37 cellular contexts compared by ENCODE assay signal in the genomic region with DNA sequence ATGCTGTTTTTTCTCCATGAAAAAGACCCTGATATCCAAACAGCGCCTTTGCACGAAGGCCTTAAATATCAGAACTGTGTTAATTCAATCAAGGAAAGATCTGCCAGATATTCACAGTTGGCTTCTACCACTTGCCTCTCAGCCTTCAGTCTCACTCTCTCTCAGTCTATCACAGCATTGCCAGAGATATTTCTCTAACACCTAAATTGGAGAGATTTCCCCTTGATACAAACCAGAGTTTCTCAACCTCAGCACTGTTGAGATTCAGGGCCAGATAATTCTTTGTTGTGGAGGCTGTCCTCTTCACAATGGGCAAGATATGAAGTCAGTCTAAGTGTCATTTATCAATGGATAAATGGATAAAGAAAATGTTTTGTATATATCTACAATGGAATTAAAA.
"Had no signal": no experiment of that assay in that cellular context is flagged by ENCODE, and none has a peak within 500 bp of the region (broad histone marks: within the 10 kb centered on the region; RNA-seq: fewer than 3 reads in every experiment).

No MANE protein-coding gene starts in this region.

- H3K9me3 Mint-ChIP-seq: activated naive CD4-positive, alpha-beta T cell treated with anti-CD3 and anti-CD28 coated beads, Interleukin-2, amount 10 ng/mL, durations not matched to agents 7 days and 5 days; activated naive CD4-positive, alpha-beta T cell treated with anti-CD3 and anti-CD28 coated beads, Interleukin-2, amount 50 U/mL, for 24 hours; activated naive CD4-positive, alpha-beta T cell treated with anti-CD3 and anti-CD28 coated beads, Interleukin-2, amount 50 U/mL, for 72 hours; activated naive CD8-positive, alpha-beta T cell treated with anti-CD3 and anti-CD28 coated beads for 36 hours; activated naive CD8-positive, alpha-beta T cell treated with anti-CD3 and anti-CD28 coated beads, Interleukin-2, amount 10 ng/mL, durations not matched to agents 7 days and 5 days; activated naive CD8-positive, alpha-beta T cell treated with anti-CD3 and anti-CD28 coated beads, Interleukin-2, amount 50 U/mL, for 24 hours; activated T-cell treated with anti-CD3 and anti-CD28 coated beads, Interleukin-2, amount 50 U/mL, for 24 hours; activated T-cell treated with anti-CD3 and anti-CD28 coated beads, Interleukin-2, amount 50 U/mL, for 4 hours; activated T-cell treated with anti-CD3 and anti-CD28 coated beads, Interleukin-2, amount 50 U/mL, for 72 hours; activated T-helper 1 cell treated with anti-CD3 and anti-CD28 coated beads, Interleukin-12 subunit alpha, Interleukin-12 subunit beta, Interleukin-2, Interleukin-4 antibody, amounts not matched to agents 30 ng/mL and 10 ng/mL and 1 ng/mL, durations not matched to agents 14 hours and 24 hours and 36 hours; activated T-helper 17 cell treated with anti-CD3 and anti-CD28 coated beads, Interleukin-2, amount 50 U/mL, for 72 hours; activated T-helper 2 cell treated with anti-CD3 and anti-CD28 coated beads, Interferon-gamma antibody, Interleukin-2, Interleukin-4, amounts not matched to agents 10 μg/mL and 5 μg/mL and 100 μg/mL, durations not matched to agents 14 hours and 24 hours and 36 hours; brain; central memory CD8-positive, alpha-beta T cell had no signal

- H3K36me3 ChIP-seq: adrenal gland, ascending aorta, brain microvascular endothelial cell, breast epithelium, cardiac muscle cell had no signal

- H3K4me1 ChIP-seq: adrenal gland, body of pancreas, breast epithelium had no signal

- H3K27me3 Mint-ChIP-seq: activated naive CD4-positive, alpha-beta T cell treated with anti-CD3 and anti-CD28 coated beads, Interleukin-2, amount 10 ng/mL, durations not matched to agents 7 days and 5 days; activated naive CD8-positive, alpha-beta T cell; activated naive CD8-positive, alpha-beta T cell treated with anti-CD3 and anti-CD28 coated beads, Interleukin-2, amount 10 ng/mL, durations not matched to agents 7 days and 5 days; activated naive CD8-positive, alpha-beta T cell treated with anti-CD3 and anti-CD28 coated beads, Interleukin-2, amount 50 U/mL, for 24 hours; activated T-cell treated with anti-CD3 and anti-CD28 coated beads, Interleukin-2, amount 50 U/mL, for 24 hours had no signal

- H3K27ac ChIP-seq: adrenal gland, ascending aorta, body of pancreas, brain microvascular endothelial cell, breast epithelium, cardiac muscle cell had no signal

- H3K4me3 Mint-ChIP-seq: activated naive CD4-positive, alpha-beta T cell treated with anti-CD3 and anti-CD28 coated beads for 36 hours; activated naive CD4-positive, alpha-beta T cell treated with anti-CD3 and anti-CD28 coated beads, Interleukin-2, amount 10 ng/mL, durations not matched to agents 7 days and 5 days; activated naive CD4-positive, alpha-beta T cell treated with anti-CD3 and anti-CD28 coated beads, Interleukin-2, amount 50 U/mL, for 24 hours; activated naive CD8-positive, alpha-beta T cell; activated naive CD8-positive, alpha-beta T cell treated with anti-CD3 and anti-CD28 coated beads for 36 hours; activated naive CD8-positive, alpha-beta T cell treated with anti-CD3 and anti-CD28 coated beads, Interleukin-2, amount 10 ng/mL, durations not matched to agents 7 days and 5 days; activated naive CD8-positive, alpha-beta T cell treated with anti-CD3 and anti-CD28 coated beads, Interleukin-2, amount 50 U/mL, for 24 hours; activated T-cell treated with anti-CD3 and anti-CD28 coated beads, Interleukin-2, amount 50 U/mL, for 24 hours; activated T-cell treated with anti-CD3 and anti-CD28 coated beads, Interleukin-2, amount 50 U/mL, for 4 hours; activated T-cell treated with anti-CD3 and anti-CD28 coated beads, Interleukin-2, amount 50 U/mL, for 72 hours; activated T-helper 1 cell treated with anti-CD3 and anti-CD28 coated beads, Interleukin-12 subunit alpha, Interleukin-12 subunit beta, Interleukin-2, Interleukin-4 antibody, amounts not matched to agents 30 ng/mL and 10 ng/mL and 1 ng/mL, durations not matched to agents 14 hours and 24 hours and 36 hours; activated T-helper 17 cell treated with anti-CD3 and anti-CD28 coated beads, Interleukin-2, amount 50 U/mL, for 72 hours; brain; central memory CD8-positive, alpha-beta T cell had no signal

- H3K4me3 ChIP-seq: adrenal gland, ascending aorta, body of pancreas, breast epithelium, cardiac muscle cell had no signal

- H3K36me3 Mint-ChIP-seq: activated naive CD4-positive, alpha-beta T cell treated with anti-CD3 and anti-CD28 coated beads, Interleukin-2, amount 10 ng/mL, durations not matched to agents 7 days and 5 days; activated naive CD4-positive, alpha-beta T cell treated with anti-CD3 and anti-CD28 coated beads, Interleukin-2, amount 50 U/mL, for 24 hours; activated naive CD4-positive, alpha-beta T cell treated with anti-CD3 and anti-CD28 coated beads, Interleukin-2, amount 50 U/mL, for 72 hours; activated naive CD8-positive, alpha-beta T cell; activated naive CD8-positive, alpha-beta T cell treated with anti-CD3 and anti-CD28 coated beads for 36 hours; activated naive CD8-positive, alpha-beta T cell treated with anti-CD3 and anti-CD28 coated beads, Interleukin-2, amount 10 ng/mL, durations not matched to agents 7 days and 5 days; brain had no signal

- H3K9me3 ChIP-seq: adrenal gland, ascending aorta, body of pancreas, breast epithelium had no signal

- H3K27me3 ChIP-seq: adrenal gland, ascending aorta, body of pancreas, brain microvascular endothelial cell, breast epithelium had no signal

- DNase-seq: activated effector memory CD4-positive, alpha-beta T cell treated with anti-CD3 and anti-CD28 coated beads, Interleukin-2, amount 50 U/mL, for 16 hours; activated effector memory CD4-positive, alpha-beta T cell treated with Interleukin-2 at 50 U/mL for 16 hours; activated gamma-delta T cell; activated gamma-delta T cell treated with Interleukin-2 at 50 U/mL for 16 hours; activated naive CD4-positive, alpha-beta T cell; activated naive CD4-positive, alpha-beta T cell treated with anti-CD3 and anti-CD28 coated beads for 36 hours; activated naive CD4-positive, alpha-beta T cell treated with anti-CD3 and anti-CD28 coated beads, Interleukin-2, amount 10 ng/mL, durations not matched to agents 7 days and 5 days; activated naive CD4-positive, alpha-beta T cell treated with anti-CD3 and anti-CD28 coated beads, Interleukin-2, amount 50 U/mL, for 16 hours; activated naive CD4-positive, alpha-beta T cell treated with Interleukin-2 at 50 U/mL for 16 hours; activated naive CD8-positive, alpha-beta T cell treated with anti-CD3 and anti-CD28 coated beads for 36 hours; activated naive CD8-positive, alpha-beta T cell treated with anti-CD3 and anti-CD28 coated beads, Interleukin-2, amount 10 ng/mL, durations not matched to agents 7 days and 5 days; activated naive CD8-positive, alpha-beta T cell treated with anti-CD3 and anti-CD28 coated beads, Interleukin-2, amount 50 U/mL, for 24 hours; activated T-cell treated with anti-CD3 and anti-CD28 coated beads, Interleukin-2, amount 50 U/mL, for 24 hours; activated T-cell treated with anti-CD3 and anti-CD28 coated beads, Interleukin-2, amount 50 U/mL, for 4 hours; activated T-cell treated with anti-CD3 and anti-CD28 coated beads, Interleukin-2, amount 50 U/mL, for 48 hours; activated T-cell treated with anti-CD3 and anti-CD28 coated beads, Interleukin-2, amount 50 U/mL, for 72 hours; adrenal gland; amniotic stem cell; amygdala; anterior cingulate cortex; aorta; body of pancreas; brain microvascular endothelial cell; caudate nucleus; central memory CD4-positive, alpha-beta T cell; cerebellar nuclear complex had no signal

- H3K4me1 Mint-ChIP-seq: activated naive CD4-positive, alpha-beta T cell treated with anti-CD3 and anti-CD28 coated beads, Interleukin-2, amount 10 ng/mL, durations not matched to agents 7 days and 5 days; activated naive CD4-positive, alpha-beta T cell treated with anti-CD3 and anti-CD28 coated beads, Interleukin-2, amount 50 U/mL, for 24 hours; activated naive CD8-positive, alpha-beta T cell treated with anti-CD3 and anti-CD28 coated beads for 36 hours; activated naive CD8-positive, alpha-beta T cell treated with anti-CD3 and anti-CD28 coated beads, Interleukin-2, amount 10 ng/mL, durations not matched to agents 7 days and 5 days; activated naive CD8-positive, alpha-beta T cell treated with anti-CD3 and anti-CD28 coated beads, Interleukin-2, amount 50 U/mL, for 24 hours; activated T-helper 17 cell treated with anti-CD3 and anti-CD28 coated beads, Interleukin-2, amount 50 U/mL, for 72 hours; central memory CD8-positive, alpha-beta T cell had no signal

- H3K27ac Mint-ChIP-seq: activated naive CD4-positive, alpha-beta T cell treated with anti-CD3 and anti-CD28 coated beads for 36 hours; activated naive CD4-positive, alpha-beta T cell treated with anti-CD3 and anti-CD28 coated beads, Interleukin-2, amount 10 ng/mL, durations not matched to agents 7 days and 5 days; activated naive CD4-positive, alpha-beta T cell treated with anti-CD3 and anti-CD28 coated beads, Interleukin-2, amount 50 U/mL, for 24 hours; activated naive CD4-positive, alpha-beta T cell treated with anti-CD3 and anti-CD28 coated beads, Interleukin-2, amount 50 U/mL, for 72 hours; activated naive CD8-positive, alpha-beta T cell; activated naive CD8-positive, alpha-beta T cell treated with anti-CD3 and anti-CD28 coated beads for 36 hours; activated naive CD8-positive, alpha-beta T cell treated with anti-CD3 and anti-CD28 coated beads, Interleukin-2, amount 10 ng/mL, durations not matched to agents 7 days and 5 days; activated naive CD8-positive, alpha-beta T cell treated with anti-CD3 and anti-CD28 coated beads, Interleukin-2, amount 50 U/mL, for 24 hours; activated T-cell treated with anti-CD3 and anti-CD28 coated beads, Interleukin-2, amount 50 U/mL, for 24 hours; activated T-cell treated with anti-CD3 and anti-CD28 coated beads, Interleukin-2, amount 50 U/mL, for 72 hours; activated T-helper 1 cell treated with anti-CD3 and anti-CD28 coated beads, Interleukin-12 subunit alpha, Interleukin-12 subunit beta, Interleukin-2, Interleukin-4 antibody, amounts not matched to agents 30 ng/mL and 10 ng/mL and 1 ng/mL, durations not matched to agents 14 hours and 24 hours and 36 hours; activated T-helper 17 cell treated with anti-CD3 and anti-CD28 coated beads, Interleukin-2, amount 50 U/mL, for 72 hours; activated T-helper 2 cell treated with anti-CD3 and anti-CD28 coated beads, Interferon-gamma antibody, Interleukin-2, Interleukin-4, amounts not matched to agents 10 μg/mL and 5 μg/mL and 100 μg/mL, durations not matched to agents 14 hours and 24 hours and 36 hours had no signal

- ATAC-seq: activated naive CD4-positive, alpha-beta T cell treated with anti-CD3 and anti-CD28 coated beads, Interleukin-2, amount 50 U/mL, for 72 hours; activated naive CD8-positive, alpha-beta T cell treated with anti-CD3 and anti-CD28 coated beads, Interleukin-2, amount 50 U/mL, for 24 hours; activated T-cell treated with anti-CD3 and anti-CD28 coated beads, Interleukin-2, amount 50 U/mL, for 4 hours; activated T-cell treated with anti-CD3 and anti-CD28 coated beads, Interleukin-2, amount 50 U/mL, for 72 hours; activated T-helper 17 cell treated with anti-CD3 and anti-CD28 coated beads, Interleukin-2, amount 50 U/mL, for 72 hours; body of pancreas had no signal
